In the genomic region with DNA sequence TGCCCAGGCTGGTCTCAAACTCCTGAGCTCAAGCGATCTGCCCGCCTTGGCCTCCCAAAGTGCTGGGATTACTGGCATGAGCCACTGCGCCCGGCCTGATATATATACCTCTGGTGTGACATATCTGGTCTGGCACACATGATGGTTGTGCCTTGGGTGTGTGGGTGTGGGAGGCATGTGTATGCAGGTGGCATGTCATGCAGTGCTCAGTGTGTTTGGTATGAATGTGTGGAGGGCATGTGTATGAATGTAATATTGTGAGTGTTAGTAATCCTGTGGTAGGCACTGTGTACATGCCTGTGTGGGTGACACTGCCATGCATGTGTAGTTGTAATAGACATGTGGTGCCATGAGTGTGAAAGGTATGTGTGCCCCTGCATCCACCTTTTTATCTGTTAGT, we compare ENCODE assay signal across 1 cellular context.
TF ChIP-seq lines count a peak whose summit lies in the region.

No MANE protein-coding gene starts in this region.

TF ChIP-seq in GM12878, 131 proteins besides CTCF, POLR2A, EP300 and RAD21:
- no peak for TF ChIP-seq NFXL1 (IDR thresholded peaks at IDR 0.05; ENCODE audit: borderline replicate concordance)
